Comparison of ENCODE assay signal across 8 cellular contexts in the genomic region with DNA sequence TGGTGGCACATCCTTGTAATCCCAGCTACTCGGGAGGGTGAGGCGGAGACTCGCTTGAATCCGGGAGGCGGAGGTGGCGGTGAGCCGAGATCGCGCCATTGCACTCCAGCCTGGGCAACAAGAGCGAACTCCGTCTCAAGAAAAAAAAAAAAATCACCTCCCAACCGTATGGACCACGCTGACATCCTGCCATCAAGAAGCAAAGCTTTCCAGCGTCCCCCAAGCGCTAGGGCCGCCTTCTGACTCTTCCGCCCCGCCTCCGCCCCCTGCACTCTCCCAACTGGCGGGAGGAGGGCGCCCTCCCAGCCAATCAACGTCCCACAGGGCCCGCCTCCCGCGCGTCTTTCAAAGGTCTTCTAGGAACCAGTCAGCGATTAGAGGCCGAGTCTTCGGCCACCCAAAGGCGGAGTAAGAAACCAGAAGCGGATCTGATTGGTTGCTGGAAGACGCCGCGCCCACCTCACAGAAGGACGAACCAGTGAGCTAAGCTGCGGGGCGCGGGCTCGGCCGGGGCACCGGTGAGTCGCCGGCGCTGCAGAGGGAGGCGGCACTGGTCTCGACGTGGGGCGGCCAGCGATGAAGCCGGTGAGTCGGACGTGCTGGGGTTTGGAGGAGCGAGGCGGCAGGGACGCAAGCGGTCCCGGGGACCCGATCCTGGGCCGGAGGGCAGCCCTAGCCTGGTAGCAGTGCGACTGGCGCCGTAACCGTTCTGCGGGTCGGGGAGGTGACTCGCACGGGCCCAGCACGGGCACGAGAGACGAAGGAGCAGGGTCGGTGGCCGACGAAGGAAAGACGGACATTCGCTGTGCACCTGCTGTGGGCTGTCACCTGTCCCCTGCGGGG. TPM values are rescaled to one million over a fixed set of nuclear protein-coding genes. Genes with fewer than 3 reads are reported as not detected.
DNase-seq lines count a peak whose midpoint lies in the region; ATAC-seq lines count a peak whose summit lies in the region.

A gene with protein sequence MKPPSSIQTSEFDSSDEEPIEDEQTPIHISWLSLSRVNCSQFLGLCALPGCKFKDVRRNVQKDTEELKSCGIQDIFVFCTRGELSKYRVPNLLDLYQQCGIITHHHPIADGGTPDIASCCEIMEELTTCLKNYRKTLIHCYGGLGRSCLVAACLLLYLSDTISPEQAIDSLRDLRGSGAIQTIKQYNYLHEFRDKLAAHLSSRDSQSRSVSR (plus strand): TSS at position 515 of the 843 bp plus-strand sequence. CDS start 62 bp downstream, at position 577.

- H3K27ac Mint-ChIP-seq in IgD-negative memory B cell, result peak within 1 kb of the TSS; percentile 71 to 92 (median 88)

- H3K36me3 Mint-ChIP-seq in IgD-negative memory B cell, result no peaks in the 10 kb centered on the region

- H3K27ac ChIP-seq in epithelial cell of prostate, result no peak within 1 kb of the TSS

- peak; percentile 97 for ATAC-seq in GM21529 (IDR thresholded peaks at IDR 0.05; ENCODE audit: unreplicated experiment)

- peaks cover 6 to 17% (median 11%) of the 10 kb centered on the region in 3 donors for H3K4me1 Mint-ChIP-seq in IgD-negative memory B cell

- H3K9me3 Mint-ChIP-seq in IgD-negative memory B cell, result no peaks in the 10 kb centered on the region

- no peaks in the 10 kb centered on the region for H3K27me3 Mint-ChIP-seq in IgD-negative memory B cell

- H3K4me3 Mint-ChIP-seq in IgD-negative memory B cell, result peak within 1 kb of the TSS; percentile 88 to 94 (median 91)

- DNase-seq in DMS153 treated with DMSO at 0.1 percent for 48 hours (lab: John Stamatoyannopoulos, UW; ENCODE audit: unreplicated experiment), result peak; percentile 99
- DNase-seq in OCI-M1 (lab: John Stamatoyannopoulos, UW), result peak; percentile 98
- DNase-seq in activated T-cell treated with anti-CD3 and anti-CD28 coated beads for 24 hours (ENCODE audit: low read depth), result peak; percentile 95
- peak; percentile 95 for DNase-seq in epithelial cell of prostate (ENCODE audit: low read depth, low spot score)
- peak; percentile 99 for DNase-seq in mucosa of gallbladder (ENCODE audit: low spot score)
- peak; percentile 88 to 94 for DNase-seq in stimulated activated CD8-positive, alpha-beta memory T cell treated with anti-CD3 and anti-CD28 coated beads, Interleukin-4, amount 100 ng/mL, for 4 hours (ENCODE audit: low read depth in 2 of 2, low spot score in 1 of 2)

RNA-seq across cellular contexts. Expression of the gene that starts here (rescaled TPM):
- polyA plus RNA-seq in IgD-negative memory B cell, result not detected
- 2.1 TPM for total RNA-seq in mucosa of gallbladder
